In genomic region chr12:51923506-51924365, GRCh38 we compare ENCODE assay signal across 8 cellular contexts. TPM values are rescaled to one million over a fixed set of nuclear protein-coding genes. Genes with fewer than 3 reads are reported as not detected.
DNase-seq lines count a peak whose midpoint lies in the region; ATAC-seq and TF ChIP-seq lines count a peak whose summit lies in the region.

No MANE protein-coding gene starts in this region.

- peak; percentile 37 for ATAC-seq in HG02610 (IDR thresholded peaks at IDR 0.05; ENCODE audit: unreplicated experiment)
- peak; percentile 23 for ATAC-seq in lung (ENCODE audit: insufficient read depth, low FRiP score)
- ATAC-seq in HG02938 (IDR thresholded peaks at IDR 0.05; ENCODE audit: unreplicated experiment): no peak
- ATAC-seq in HG03175 (IDR thresholded peaks at IDR 0.05; ENCODE audit: unreplicated experiment): no peak
- ATAC-seq in HG02623 (IDR thresholded peaks at IDR 0.05; ENCODE audit: unreplicated experiment): no peak

- peaks cover 0 to 17% of the 10 kb centered on the region in 2 donors for H3K4me1 ChIP-seq in lung (ENCODE audit: control insufficient read depth in 2 of 2, insufficient read depth in 2 of 2, low read length in 2 of 2)

- H3K27me3 ChIP-seq in lung (ENCODE audit: control insufficient read depth, insufficient read depth): no peaks in the 10 kb centered on the region

- H3K4me3 ChIP-seq in lung: no peak overlapping the region

- no peaks in the 10 kb centered on the region for H3K9me3 ChIP-seq in lung (ENCODE audit: control insufficient read depth in 2 of 2, insufficient read depth in 1 of 2, low read length in 1 of 2)

- H3K27ac ChIP-seq in lung (ENCODE audit: low read depth in 1 of 2, low read length in 1 of 2): peak overlapping the region in 1 of 2 donors; percentile 58

- WGBS in lung, 2 donors: 24% methylated on average over 31 of the region's 31 CpGs

- peak; percentile 65 for TF ChIP-seq CTCF in lung (IDR thresholded peaks at IDR 0.05; ENCODE audit: control extremely low read depth, extremely low read depth)

- DNase-seq in activated CD4-positive, CD25-positive, alpha-beta regulatory T cell treated with anti-CD3 and anti-CD28 coated beads, Interleukin-2, amount 50 U/mL, for 16 hours (ENCODE audit: low read depth, low spot score): peak; percentile 9
- peak; percentile 27 for DNase-seq in central memory CD4-positive, alpha-beta T cell
- peak; percentile 52 for DNase-seq in lung (ENCODE audit: low spot score)
- DNase-seq in stimulated activated CD8-positive, alpha-beta memory T cell treated with anti-CD3 and anti-CD28 coated beads, Interleukin-15, amount 100 ng/mL, for 24 hours (ENCODE audit: low read depth): peak; percentile 31

- H3K36me3 ChIP-seq in lung (ENCODE audit: control insufficient read depth in 2 of 2, insufficient read depth in 2 of 2, low read length in 2 of 2): peaks cover 0 to 3% of the 10 kb centered on the region in 2 donors

RNA-seq across cellular contexts. Expression of gene ACVRL1, which starts 16.4 kb away (rescaled TPM):
- total RNA-seq in lung: 100 to 1,000 TPM; 101 to 186 TPM
- 100 to 1,000 TPM in 1 of 2 donors, 10 to 100 TPM in 1; 76.1 to 130 TPM for polyA plus RNA-seq in lung

RNA-seq across cellular contexts. Expression of gene ACVR1B, which starts 27.8 kb away (rescaled TPM):
- total RNA-seq in lung: 10 to 100 TPM; 14.0 to 41.7 TPM
- polyA plus RNA-seq in lung: 10 to 100 TPM; 14.3 to 27.7 TPM

RNA-seq across cellular contexts. Expression of gene ANKRD33, which starts 35.8 kb away (rescaled TPM):
- under 1 TPM; 0.14 to 0.21 TPM for total RNA-seq in lung
- polyA plus RNA-seq in lung: under 1 TPM; 0.24 to 0.50 TPM

Comparison
In these comparisons a context has a peak if more than half of its experiments do, and no peak if none do; other contexts are left out.
1. ATAC-seq: peak in HG02610 (single experiment) and lung (single experiment); none in HG02938 (single experiment), HG03175 (single experiment) and HG02623 (single experiment).
2. Peak in every context shown above with its lines, with median percentiles within 50 percentile points of each other: DNase-seq.